Comparison of ENCODE assay signal across 17 cellular contexts in the genomic region with DNA sequence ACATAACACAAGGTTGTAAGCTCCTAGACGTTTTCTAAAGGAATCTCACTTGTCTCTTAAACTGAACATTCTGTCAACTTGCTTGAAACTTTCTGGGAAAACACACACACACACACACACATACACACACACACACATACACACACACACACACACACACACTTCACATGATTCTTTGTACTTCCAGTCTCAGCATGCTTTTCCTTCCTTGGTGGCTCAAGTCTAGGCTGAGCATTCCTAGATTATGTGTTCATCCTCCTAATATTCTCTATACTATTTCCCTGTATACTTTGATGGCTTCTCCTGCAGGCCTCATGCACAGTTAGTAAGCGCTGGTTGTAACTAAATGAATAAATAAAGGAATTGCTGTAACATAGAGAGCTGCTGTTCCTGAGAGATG.
A peak's percentile ranks its signal among the peaks of the same experiment; 100 is the strongest.
DNase-seq lines count a peak whose midpoint lies in the region; ATAC-seq and TF ChIP-seq lines count a peak whose summit lies in the region.
"Had no signal": no experiment of that assay in that cellular context is flagged by ENCODE, and none has a peak within 500 bp of the region (broad histone marks: within the 10 kb centered on the region; RNA-seq: fewer than 3 reads in every experiment).

No MANE protein-coding gene starts in this region.

- H3K4me3 ChIP-seq in CD8-positive, alpha-beta memory T cell (ENCODE audit: low read length): no peak overlapping the region
- H3K4me3 ChIP-seq in uterus: no peak overlapping the region
- no peak overlapping the region for H3K4me3 ChIP-seq in mucosa of descending colon
- H3K4me3 ChIP-seq: gastroesophageal sphincter had no signal

- peaks cover 0 to 2% (median 0%) of the 10 kb centered on the region in 5 donors for H3K9me3 Mint-ChIP-seq in CD8-positive, alpha-beta memory T cell
- H3K9me3 Mint-ChIP-seq in naive B cell: peaks cover 0 to 4% (median 0%) of the 10 kb centered on the region in 7 donors
- H3K9me3 Mint-ChIP-seq in activated CD8-positive, alpha-beta memory T cell treated with anti-CD3 and anti-CD28 coated beads, Interleukin-2, amount 10 ng/mL, durations not matched to agents 7 days and 5 days (ENCODE audit: low read depth): peaks cover 4% of the 10 kb centered on the region
- H3K9me3 Mint-ChIP-seq: activated naive CD4-positive, alpha-beta T cell treated with anti-CD3 and anti-CD28 coated beads for 36 hours; WTC11 had no signal

- no peaks in the 10 kb centered on the region for H3K36me3 ChIP-seq in CD8-positive, alpha-beta memory T cell (ENCODE audit: insufficient read depth, low read length)
- H3K36me3 ChIP-seq in uterus: no peaks in the 10 kb centered on the region
- no peaks in the 10 kb centered on the region for H3K36me3 ChIP-seq in mucosa of descending colon (ENCODE audit: low read depth)
- H3K36me3 ChIP-seq: BE2C, gastroesophageal sphincter had no signal

- no peak for DNase-seq in CD8-positive, alpha-beta memory T cell
- DNase-seq in HPDE6-E6E7 (ENCODE audit: extremely low spot score): peak; percentile 10
- peak; percentile 11 for DNase-seq in brain pericyte (ENCODE audit: low read depth, low spot score)
- no peak for DNase-seq in naive B cell
- DNase-seq in uterus: no peak
- no peak for DNase-seq in activated CD8-positive, alpha-beta memory T cell treated with anti-CD3 and anti-CD28 coated beads, Interleukin-2, amount 10 ng/mL, durations not matched to agents 7 days and 5 days
- no peak for DNase-seq in mucosa of descending colon
- DNase-seq in NCI-H2107 (lab: John Stamatoyannopoulos, UW): no peak
- DNase-seq: BE2C; NCI-H1694 treated with DMSO at 0.1 percent for 48 hours; right cardiac atrium; stimulated activated CD4-positive, alpha-beta T cell treated with anti-CD3 and anti-CD28 coated beads, Interleukin-1b, Interleukin-23, amount 100 ng/mL, for 48 hours; substantia nigra had no signal

- no peaks in the 10 kb centered on the region for H3K27me3 ChIP-seq in CD8-positive, alpha-beta memory T cell (ENCODE audit: insufficient read depth, low read length, poor library complexity, severe bottlenecking)
- H3K27me3 ChIP-seq in uterus: no peaks in the 10 kb centered on the region
- H3K27me3 ChIP-seq: BE2C, gastroesophageal sphincter had no signal

- TF ChIP-seq CTCF in uterus (IDR thresholded peaks at IDR 0.05) (no peak), mucosa of descending colon (IDR thresholded peaks at IDR 0.05) (no peak)

- H3K36me3 Mint-ChIP-seq in CD8-positive, alpha-beta memory T cell: no peaks in the 10 kb centered on the region
- peaks cover under 1 to 6% of the 10 kb centered on the region in 2 donors for H3K36me3 Mint-ChIP-seq in naive B cell
- peaks cover 46% of the 10 kb centered on the region for H3K36me3 Mint-ChIP-seq in activated CD8-positive, alpha-beta memory T cell treated with anti-CD3 and anti-CD28 coated beads, Interleukin-2, amount 10 ng/mL, durations not matched to agents 7 days and 5 days
- H3K36me3 Mint-ChIP-seq: WTC11 had no signal

- TF ChIP-seq POLR2A in uterus (IDR thresholded peaks at IDR 0.05): no peak

- peaks cover 0 to 3% of the 10 kb centered on the region in 2 donors for H3K27me3 Mint-ChIP-seq in CD8-positive, alpha-beta memory T cell
- no peaks in the 10 kb centered on the region for H3K27me3 Mint-ChIP-seq in naive B cell
- H3K27me3 Mint-ChIP-seq in activated CD8-positive, alpha-beta memory T cell treated with anti-CD3 and anti-CD28 coated beads, Interleukin-2, amount 10 ng/mL, durations not matched to agents 7 days and 5 days: peaks cover 3% of the 10 kb centered on the region

- CTCF ChIA-PET in CD8-positive, alpha-beta memory T cell (lab: Charles Lee): no interaction called here
- CTCF ChIA-PET in activated CD8-positive, alpha-beta memory T cell treated with anti-CD3 and anti-CD28 coated beads, Interleukin-2, amount 10 ng/mL, durations not matched to agents 7 days and 5 days (lab: Charles Lee): interaction anchor here (1.4 to 2.5 kb wide), 2 partner anchors 10 to 102 kb away, joined by 3 to 8 read pairs; no protein-coding TSS in a partner anchor

- peaks cover 21% of the 10 kb centered on the region for H3K4me1 ChIP-seq in CD8-positive, alpha-beta memory T cell (ENCODE audit: insufficient read depth, low read length)
- no peaks in the 10 kb centered on the region for H3K4me1 ChIP-seq in uterus
- H3K4me1 ChIP-seq in mucosa of descending colon (ENCODE audit: low read depth): no peaks in the 10 kb centered on the region
- H3K4me1 ChIP-seq: BE2C, gastroesophageal sphincter had no signal

- ATAC-seq in naive B cell (ENCODE audit: low read depth in 2 of 2) (no peak), mucosa of descending colon (no peak)
- ATAC-seq in activated CD8-positive, alpha-beta memory T cell treated with anti-CD3 and anti-CD28 coated beads, Interleukin-2, amount 10 ng/mL, durations not matched to agents 7 days and 5 days: no peak
- ATAC-seq: gastroesophageal sphincter, Panc1, right cardiac atrium, WTC11 had no signal

- no peak overlapping the region for H3K27ac Mint-ChIP-seq in CD8-positive, alpha-beta memory T cell
- H3K27ac Mint-ChIP-seq in naive B cell: peak overlapping the region in 4 of 6 donors; percentile 9 to 93 (median 42)
- no peak overlapping the region for H3K27ac Mint-ChIP-seq in activated CD8-positive, alpha-beta memory T cell treated with anti-CD3 and anti-CD28 coated beads, Interleukin-2, amount 10 ng/mL, durations not matched to agents 7 days and 5 days
- H3K27ac Mint-ChIP-seq: activated naive CD4-positive, alpha-beta T cell treated with anti-CD3 and anti-CD28 coated beads for 36 hours; WTC11 had no signal

- peak overlapping the region in 4 of 7 donors; percentile 20 to 59 (median 33) for H3K4me3 Mint-ChIP-seq in CD8-positive, alpha-beta memory T cell
- peak overlapping the region in 4 of 8 donors; percentile 20 to 70 (median 46) for H3K4me3 Mint-ChIP-seq in naive B cell
- H3K4me3 Mint-ChIP-seq in activated CD8-positive, alpha-beta memory T cell treated with anti-CD3 and anti-CD28 coated beads, Interleukin-2, amount 10 ng/mL, durations not matched to agents 7 days and 5 days: no peak overlapping the region
- H3K4me3 Mint-ChIP-seq: activated naive CD4-positive, alpha-beta T cell treated with anti-CD3 and anti-CD28 coated beads for 36 hours; WTC11 had no signal

- peaks cover 20 to 34% (median 30%) of the 10 kb centered on the region in 3 donors for H3K4me1 Mint-ChIP-seq in CD8-positive, alpha-beta memory T cell
- peaks cover 18 to 37% (median 33%) of the 10 kb centered on the region in 3 donors for H3K4me1 Mint-ChIP-seq in naive B cell
- H3K4me1 Mint-ChIP-seq in activated CD8-positive, alpha-beta memory T cell treated with anti-CD3 and anti-CD28 coated beads, Interleukin-2, amount 10 ng/mL, durations not matched to agents 7 days and 5 days: peaks cover 48% of the 10 kb centered on the region
- H3K4me1 Mint-ChIP-seq: WTC11 had no signal

- H3K9me3 ChIP-seq in CD8-positive, alpha-beta memory T cell (ENCODE audit: low read length): no peaks in the 10 kb centered on the region
- H3K9me3 ChIP-seq in uterus (no peaks in the 10 kb centered on the region), mucosa of descending colon (no peaks in the 10 kb centered on the region)
- H3K9me3 ChIP-seq: BE2C, gastroesophageal sphincter had no signal

- POLR2A ChIA-PET in CD8-positive, alpha-beta memory T cell (lab: Charles Lee): no interaction called here

- no peak overlapping the region for H3K27ac ChIP-seq in CD8-positive, alpha-beta memory T cell (ENCODE audit: low read depth, low read length)
- no peak overlapping the region for H3K27ac ChIP-seq in uterus
- H3K27ac ChIP-seq: gastroesophageal sphincter had no signal

- intact Hi-C loops in uterus (cut with DNase I; ENCODE audit: low total_unique reads) (no loop called here), mucosa of descending colon (cut with DNase I, micrococcal nuclease) (no loop called here)

Comparison
In these comparisons a context has a peak if more than half of its experiments do, and no peak if none do; other contexts are left out.
1. DNase-seq: peak in HPDE6-E6E7 (single experiment) and brain pericyte (single experiment); none in CD8-positive, alpha-beta memory T cell (0 of 5), naive B cell (single experiment), uterus (0 of 2), activated CD8-positive, alpha-beta memory T cell treated with anti-CD3 and anti-CD28 coated beads, Interleukin-2, amount 10 ng/mL, durations not matched to agents 7 days and 5 days (single experiment), mucosa of descending colon (0 of 3) and NCI-H2107 (single experiment).
2. H3K27ac Mint-ChIP-seq: peak in naive B cell (4 of 6); none in CD8-positive, alpha-beta memory T cell (0 of 8) and activated CD8-positive, alpha-beta memory T cell treated with anti-CD3 and anti-CD28 coated beads, Interleukin-2, amount 10 ng/mL, durations not matched to agents 7 days and 5 days (single experiment).